13 cellular contexts compared by ENCODE assay signal in genomic region chr20:22700387-22700786, GRCh38.
DNase-seq lines count a peak whose midpoint lies in the region; ATAC-seq and TF ChIP-seq lines count a peak whose summit lies in the region.
"Had no signal": no experiment of that assay in that cellular context is flagged by ENCODE, and none has a peak within 500 bp of the region (broad histone marks: within the 10 kb centered on the region; RNA-seq: fewer than 3 reads in every experiment).

No MANE protein-coding gene starts in this region.

- CTCF ChIA-PET in HEK293 (lab: Yijun Ruan, JAX), result interaction anchor here (0.5 to 3.3 kb wide), 5 partner anchors 9 to 910 kb away, joined by 3 to 20 read pairs (median 3); no protein-coding TSS in a partner anchor

- no peaks in the 10 kb centered on the region for H3K9me3 ChIP-seq in HEK293 (ENCODE audit: control insufficient read depth, insufficient read depth, low read depth, low read length)

- H3K27ac ChIP-seq in HEK293 (ENCODE audit: extremely low read depth, low read depth, low read length), result no peak overlapping the region

- POLR2A ChIA-PET in HEK293 (lab: Yijun Ruan, JAX), result interaction anchor here (1.5 kb wide), 1 partner anchor 649 kb away, joined by 4 read pairs; no protein-coding TSS in a partner anchor

- DNase-seq in NCI-H226 (peak; percentile 69), cerebellum (ENCODE audit: low spot score) (peak; percentile 38), smooth muscle cell of the brain vasculature (ENCODE audit: low read depth, low spot score) (peak; percentile 67), activated T-cell treated with anti-CD3 and anti-CD28 coated beads for 4 hours (no peak)
- DNase-seq: activated CD4-positive, alpha-beta T cell treated with anti-CD3 and anti-CD28 coated beads for 48 hours; activated naive CD4-positive, alpha-beta T cell treated with anti-CD3 and anti-CD28 coated beads, Interleukin-2, amount 10 ng/mL, durations not matched to agents 7 days and 5 days; NCI-H1436 treated with DMSO at 0.1 percent for 48 hours; NCI-H526 treated with DMSO at 0.1 percent for 48 hours had no signal

- no peak for TF ChIP-seq CTCF in HEK293 (tag by site-specific recombination; IDR thresholded peaks at IDR 0.05)

- no peaks in the 10 kb centered on the region for H3K36me3 ChIP-seq in HEK293 (ENCODE audit: control insufficient read depth in 2 of 2, insufficient read depth in 1 of 2, low read length in 2 of 2)
- H3K36me3 ChIP-seq: breast epithelium had no signal

- no peaks in the 10 kb centered on the region for H3K4me1 ChIP-seq in HEK293 (ENCODE audit: control insufficient read depth, insufficient read depth, low read length)
- H3K4me1 ChIP-seq: breast epithelium had no signal

- H3K4me3 ChIP-seq in HEK293 (ENCODE audit: low read depth, low read length), result no peak overlapping the region
- H3K4me3 ChIP-seq: breast epithelium had no signal

- ATAC-seq in GM19328 (IDR thresholded peaks at IDR 0.05; ENCODE audit: unreplicated experiment) (no peak), GM21515 (IDR thresholded peaks at IDR 0.05; ENCODE audit: unreplicated experiment) (no peak)
- ATAC-seq: left lobe of liver had no signal

TF ChIP-seq in HEK293, 187 proteins besides CTCF, POLR2A, EP300 and RAD21:
- TF ChIP-seq ZIC2 (tag by site-specific recombination; IDR thresholded peaks at IDR 0.05) (peak; percentile 35; the same call in 1 of the 2 replicates), ZNF311 (tag by site-specific recombination; IDR thresholded peaks at IDR 0.05; ENCODE audit: borderline replicate concordance) (no peak)
